In genomic region chr19:10145031-10145430, GRCh38 we compare ENCODE assay signal across 13 cellular contexts.
"Had no signal": no experiment of that assay in that cellular context is flagged by ENCODE, and none has a peak within 500 bp of the region (broad histone marks: within the 10 kb centered on the region; RNA-seq: fewer than 3 reads in every experiment).

No MANE protein-coding gene starts in this region.

- H3K4me3 ChIP-seq: stomach had no signal

- H3K4me1 ChIP-seq: stomach had no signal

- H3K27me3 ChIP-seq: neutrophil, stomach had no signal

- H3K4me1 Mint-ChIP-seq: brain had no signal

- H3K27me3 Mint-ChIP-seq: brain had no signal

- H3K9me3 ChIP-seq: neutrophil, stomach had no signal

- H3K9me3 Mint-ChIP-seq: brain had no signal

- H3K27ac Mint-ChIP-seq: brain had no signal

- H3K27ac ChIP-seq: neutrophil, stomach had no signal

- H3K4me3 Mint-ChIP-seq: brain had no signal

- DNase-seq: activated gamma-delta T cell; activated T-cell treated with anti-CD3 and anti-CD28 coated beads, Interleukin-2, amount 50 U/mL, for 1 hour; amniotic stem cell; cerebellar nuclear complex; dermis blood vessel endothelial cell; hippocampal formation; kidney glomerular epithelial cell; retina; stimulated activated CD4-positive, alpha-beta T cell treated with anti-CD3 and anti-CD28 coated beads, Interleukin-4, amount 100 ng/mL, for 1 hour; stimulated activated CD8-positive, alpha-beta memory T cell treated with anti-CD3 and anti-CD28 coated beads, Interleukin-4, amount 100 ng/mL, for 48 hours; stomach had no signal
